Comparison of ENCODE assay signal across 11 cellular contexts in the genomic region with DNA sequence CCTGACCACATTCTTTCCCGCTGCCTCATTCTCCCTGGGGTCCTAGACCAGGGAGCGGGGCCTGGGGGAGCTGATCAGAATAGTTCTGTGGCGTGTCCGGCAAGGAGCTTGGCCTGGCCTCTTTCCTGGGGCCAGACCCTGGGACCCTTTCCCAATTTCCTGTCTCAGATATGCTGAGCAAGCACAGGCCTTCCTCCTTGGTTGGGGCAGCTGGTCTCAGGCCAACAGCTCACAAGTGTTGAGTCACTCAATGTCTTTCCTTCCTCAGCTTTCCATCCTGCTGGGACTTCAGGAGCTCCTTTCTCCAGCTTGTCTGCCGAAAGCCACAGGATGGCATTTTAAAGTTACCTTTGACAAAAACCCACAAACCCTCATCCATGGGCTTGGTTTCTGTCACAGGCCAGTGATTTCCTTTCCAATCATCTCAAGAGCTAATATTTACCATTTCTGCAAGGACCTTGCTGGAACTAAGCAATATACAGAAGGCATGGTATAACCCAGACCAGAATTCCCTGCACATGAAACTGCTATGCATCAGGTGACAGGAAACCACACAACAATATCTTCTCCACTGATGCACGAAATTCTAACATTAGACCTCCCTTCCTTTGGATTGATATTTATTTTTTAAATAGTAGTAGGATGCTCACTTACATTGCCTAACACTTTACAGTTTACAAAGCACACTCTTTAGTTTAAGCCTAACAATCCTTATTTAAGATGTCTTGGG. TPM values are rescaled to one million over a fixed set of nuclear protein-coding genes. Genes with fewer than 3 reads are reported as not detected.
DNase-seq lines count a peak whose midpoint lies in the region; ATAC-seq and FAIRE-seq lines count a peak whose summit lies in the region.
"Had no signal": no experiment of that assay in that cellular context is flagged by ENCODE, and none has a peak within 500 bp of the region (broad histone marks: within the 10 kb centered on the region; RNA-seq: fewer than 3 reads in every experiment).

No MANE protein-coding gene starts in this region.

- H4K8ac ChIP-seq in trophoblast cell (ENCODE audit: low read depth, low read length) = peak overlapping the region; percentile 41

- peak overlapping the region; percentile 67 for H2AK5ac ChIP-seq in trophoblast cell (ENCODE audit: low read length)

- no CpG with 5 or more reads among the region's 6 CpGs for WGBS in trophoblast cell (ENCODE audit: extremely low coverage, insufficient coverage, insufficient read length)

- H2BK120ac ChIP-seq in trophoblast cell (ENCODE audit: insufficient read depth, low read length, poor library complexity) = peak overlapping the region; percentile 91

- no peak overlapping the region for H3K9ac ChIP-seq in trophoblast cell (ENCODE audit: low read length)

- peaks cover 24% of the 10 kb centered on the region for H3K79me1 ChIP-seq in trophoblast cell (ENCODE audit: low read length)

- peak overlapping the region; percentile 91 for H3K27ac ChIP-seq in trophoblast cell (ENCODE audit: low read depth, low read length)

- no peaks in the 10 kb centered on the region for H3K27me3 ChIP-seq in trophoblast cell (ENCODE audit: insufficient read depth, low read length)

- FAIRE-seq in RCC 7860 (lab: Jason Lieb, UNC) = peak; percentile 97

- peaks cover 21 to 34% of the 10 kb centered on the region in 2 experiments for H3K4me1 ChIP-seq in trophoblast cell (ENCODE audit: control insufficient read depth in 1 of 2, insufficient read depth in 2 of 2, low read length in 2 of 2)

- peak overlapping the region; percentile 61 for H2BK12ac ChIP-seq in trophoblast cell (ENCODE audit: low read length)

- H4K91ac ChIP-seq in trophoblast cell (ENCODE audit: low read depth, low read length) = peak overlapping the region; percentile 80

- no peaks in the 10 kb centered on the region for H3K36me3 ChIP-seq in trophoblast cell (ENCODE audit: control insufficient read depth in 1 of 2, insufficient read depth in 2 of 2, low read length in 2 of 2)

- ATAC-seq in GM21390 (IDR thresholded peaks at IDR 0.05; ENCODE audit: unreplicated experiment) (no peak), HG03460 (IDR thresholded peaks at IDR 0.05; ENCODE audit: unreplicated experiment) (no peak)

- peak overlapping the region; percentile 67 for H3K14ac ChIP-seq in trophoblast cell (ENCODE audit: low read length)

- no peaks in the 10 kb centered on the region for H3K9me3 ChIP-seq in trophoblast cell (ENCODE audit: insufficient read depth, low read depth, low read length)

- peak; percentile 28 for DNase-seq in Ammon's horn (ENCODE audit: low spot score)
- DNase-seq in RCC 7860 (ENCODE audit: low spot score) = peak; percentile 88
- DNase-seq in fibroblast of peridontal ligament (ENCODE audit: extremely low read depth) = peak; percentile 60
- DNase-seq in trophoblast cell = peak in 1 of 2 donors; percentile 26
- no peak for DNase-seq in T-helper 1 cell
- no peak for DNase-seq in cerebellum (ENCODE audit: low spot score)
- DNase-seq: activated CD4-positive, alpha-beta memory T cell treated with anti-CD3 and anti-CD28 coated beads for 36 hours; COR-L47; NCI-H1092 had no signal

- no peak overlapping the region for H3K4me3 ChIP-seq in trophoblast cell (ENCODE audit: low read depth, low read length)

- H3K23ac ChIP-seq in trophoblast cell (ENCODE audit: low read length) = no peak overlapping the region

- peak overlapping the region; percentile 28 for H2AFZ ChIP-seq in trophoblast cell (ENCODE audit: insufficient read depth, low read length, poor library complexity)

- no peak overlapping the region for H3K18ac ChIP-seq in trophoblast cell (ENCODE audit: low read length)

- H4K12ac ChIP-seq in trophoblast cell (ENCODE audit: low read depth, low read length) = peak overlapping the region; percentile 58

- no peak overlapping the region for H3K4me2 ChIP-seq in trophoblast cell (ENCODE audit: low read length)

- no peaks in the 10 kb centered on the region for H3K79me2 ChIP-seq in trophoblast cell (ENCODE audit: control insufficient read depth, insufficient read depth, low read length, poor library complexity)

- peak overlapping the region; percentile 8 for H3K4ac ChIP-seq in trophoblast cell (ENCODE audit: low read depth, low read length)

- peak overlapping the region; percentile 77 for H2BK5ac ChIP-seq in trophoblast cell (ENCODE audit: low read depth, low read length, poor library complexity)

RNA-seq across cellular contexts. Expression of gene TIMP4, which starts 19.5 kb away (rescaled TPM):
- 9.0 and 10.2 TPM in 2 replicates for polyA plus RNA-seq in trophoblast cell (2013)
- 17.6 TPM for total RNA-seq in cerebellum

Comparison
In these comparisons a context has a peak if more than half of its experiments do, and no peak if none do; other contexts are left out.
1. DNase-seq: peak in Ammon's horn (single experiment), RCC 7860 (single experiment) and fibroblast of peridontal ligament (single experiment); none in T-helper 1 cell (0 of 5) and cerebellum (single experiment).